ENCODE assay signal across 1 cellular context in the genomic region with DNA sequence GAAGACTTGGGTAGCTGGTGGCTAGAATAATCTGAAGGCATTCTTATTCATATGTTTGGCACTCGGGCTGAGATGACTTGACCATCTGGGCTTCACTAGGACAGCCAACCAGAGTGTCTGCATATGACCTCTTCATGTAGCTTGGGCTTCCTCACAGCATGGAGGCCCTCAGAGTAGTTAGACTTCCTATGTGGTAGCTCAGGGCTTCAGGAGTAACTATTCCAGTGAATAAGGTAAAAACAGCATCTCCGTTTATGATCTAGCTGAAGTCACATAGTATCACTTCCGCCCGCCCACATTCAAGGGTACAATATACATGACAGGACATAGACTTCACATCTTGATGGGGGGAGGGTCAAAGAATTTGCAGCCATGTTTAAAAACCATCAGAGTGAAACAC.
TF ChIP-seq lines count a peak whose summit lies in the region.

No MANE protein-coding gene starts in this region.

TF ChIP-seq in HCT116, 20 proteins besides CTCF, POLR2A, EP300 and RAD21:
- TF ChIP-seq POLR2AphosphoS5 (IDR thresholded peaks at IDR 0.05; ENCODE audit: low read depth, low read length), result no peak
- TF ChIP-seq YY1 (IDR thresholded peaks at IDR 0.05; ENCODE audit: extremely low read depth, insufficient replicate concordance, low read depth, low read length), result peak; percentile 36
